ENCODE assay signal across 8 cellular contexts in genomic region chr16:69384974-69385373, GRCh38. TPM values are rescaled to one million over a fixed set of nuclear protein-coding genes. Genes with fewer than 3 reads are reported as not detected.
DNase-seq lines count a peak whose midpoint lies in the region; ATAC-seq and TF ChIP-seq lines count a peak whose summit lies in the region.

No MANE protein-coding gene starts in this region.

- no peak for ATAC-seq in CD8-positive, alpha-beta T cell
- ATAC-seq in PC-3 (no peak), GM21390 (IDR thresholded peaks at IDR 0.05; ENCODE audit: unreplicated experiment) (no peak), GM19324 (IDR thresholded peaks at IDR 0.05; ENCODE audit: low FRiP score, unreplicated experiment) (no peak)

- no peak for TF ChIP-seq EP300 in ovary (IDR thresholded peaks at IDR 0.05)

- peaks cover 46% of the 10 kb centered on the region for H3K79me2 ChIP-seq in PC-3 (ENCODE audit: low read length)

- peak overlapping the region; percentile 91 for H3K9ac ChIP-seq in PC-3 (ENCODE audit: low read length)

- H3K36me3 Mint-ChIP-seq in CD8-positive, alpha-beta T cell = peaks cover 40% of the 10 kb centered on the region

- POLR2A ChIA-PET in CD8-positive, alpha-beta T cell (lab: Charles Lee) = interaction anchor here (1.0 to 1.3 kb wide), 2 partner anchors 24 to 370 kb away, joined by 3 read pairs; partner anchors contain the start of gene NOB1
- POLR2A ChIA-PET in PC-3 (lab: Charles Lee; ENCODE audit: unreplicated experiment) = no interaction called here

- H3K4me1 Mint-ChIP-seq in CD8-positive, alpha-beta T cell (ENCODE audit: low read depth) = peaks cover 30% of the 10 kb centered on the region

- CTCF ChIA-PET in CD8-positive, alpha-beta T cell (lab: Charles Lee) = interaction anchor here (0.7 to 1.0 kb wide), 3 partner anchors 11 to 369 kb away, joined by 3 to 4 read pairs (median 3); partner anchors contain the start of gene NOB1
- CTCF ChIA-PET in PC-3 (lab: Charles Lee) = interaction anchor here (0.6 kb wide), 2 partner anchors 46 to 236 kb away, joined by 3 read pairs; no protein-coding TSS in a partner anchor

- H3F3A ChIP-seq in PC-3 (ENCODE audit: low read length, unreplicated experiment) = no peaks in the 10 kb centered on the region

- DNase-seq in CD8-positive, alpha-beta T cell = no peak
- DNase-seq in PC-3 = no peak
- DNase-seq in epithelial cell of esophagus (ENCODE audit: low read depth) = no peak
- no peak for DNase-seq in ovary
- no peak for DNase-seq in stimulated activated CD4-positive, alpha-beta T cell treated with anti-CD3 and anti-CD28 coated beads, Interleukin-2, amount 100 ng/mL, for 24 hours
- no peak for DNase-seq in hepatic stellate cell (ENCODE audit: low spot score)

- peak overlapping the region; percentile 100 for H3K4me2 ChIP-seq in PC-3 (ENCODE audit: low read length)

- no peak overlapping the region for H2AFZ ChIP-seq in PC-3 (ENCODE audit: low read length)

- H4K20me1 ChIP-seq in PC-3 (ENCODE audit: low read length) = no peaks in the 10 kb centered on the region

- H3K27ac Mint-ChIP-seq in CD8-positive, alpha-beta T cell = peak overlapping the region; percentile 95

- no peak for TF ChIP-seq CTCF in CD8-positive, alpha-beta T cell (IDR thresholded peaks at IDR 0.05)
- TF ChIP-seq CTCF in PC-3 (conservative IDR thresholded peaks at IDR 0.05; ENCODE audit: low read depth, low read length) (no peak), epithelial cell of esophagus (IDR thresholded peaks at IDR 0.05; ENCODE audit: insufficient read depth, low read depth, low read length, missing control alignments) (no peak), ovary (IDR thresholded peaks at IDR 0.05) (no peak)

- WGBS in ovary, 3 donors = 3 to 5% (median 3%) methylated on average over 6 of the region's 6 CpGs

- peak overlapping the region; percentile 72 for H3K27ac ChIP-seq in CD8-positive, alpha-beta T cell (ENCODE audit: low read depth, low read length)
- no peak overlapping the region for H3K27ac ChIP-seq in PC-3 (ENCODE audit: low read length)
- peak overlapping the region; percentile 88 to 95 for H3K27ac ChIP-seq in ovary

- H3K9me3 ChIP-seq in CD8-positive, alpha-beta T cell (ENCODE audit: low read length) = no peaks in the 10 kb centered on the region
- no peaks in the 10 kb centered on the region for H3K9me3 ChIP-seq in PC-3 (ENCODE audit: low read length)
- H3K9me3 ChIP-seq in ovary = no peaks in the 10 kb centered on the region

- no peaks in the 10 kb centered on the region for H3K27me3 Mint-ChIP-seq in CD8-positive, alpha-beta T cell (ENCODE audit: low read depth)

- no peak for TF ChIP-seq POLR2A in ovary (IDR thresholded peaks at IDR 0.05)

- H3K27me3 ChIP-seq in CD8-positive, alpha-beta T cell (ENCODE audit: insufficient read depth, low read length) = no peaks in the 10 kb centered on the region
- H3K27me3 ChIP-seq in PC-3 (ENCODE audit: low read length) (no peaks in the 10 kb centered on the region), ovary (no peaks in the 10 kb centered on the region)

- H3K9me3 Mint-ChIP-seq in CD8-positive, alpha-beta T cell = no peaks in the 10 kb centered on the region

- peaks cover 4% of the 10 kb centered on the region for H3K36me3 ChIP-seq in CD8-positive, alpha-beta T cell (ENCODE audit: insufficient read depth, low read length)
- peaks cover 26% of the 10 kb centered on the region for H3K36me3 ChIP-seq in PC-3 (ENCODE audit: low read depth, low read length)
- no peaks in the 10 kb centered on the region for H3K36me3 ChIP-seq in ovary

- BruUV-seq in PC-3 (replicated peaks; lab: Mats Ljungman, UMichigan) = TSS peak; percentile 55

- peak overlapping the region; percentile 89 for H3K4me3 Mint-ChIP-seq in CD8-positive, alpha-beta T cell

- no peaks in the 10 kb centered on the region for H3K9me2 ChIP-seq in PC-3 (replicated peaks; ENCODE audit: low read length)

- peak overlapping the region; percentile 58 for H3K4me3 ChIP-seq in CD8-positive, alpha-beta T cell (ENCODE audit: low read depth, low read length)
- H3K4me3 ChIP-seq in PC-3 (ENCODE audit: low read length) = peak overlapping the region; percentile 87
- peak overlapping the region; percentile 76 for H3K4me3 ChIP-seq in epithelial cell of esophagus (ENCODE audit: low read length)
- H3K4me3 ChIP-seq in ovary = peak overlapping the region; percentile 66

- peaks cover 12% of the 10 kb centered on the region for H3K4me1 ChIP-seq in CD8-positive, alpha-beta T cell (ENCODE audit: insufficient read depth, low read length)
- H3K4me1 ChIP-seq in PC-3 (ENCODE audit: insufficient read depth, low read length) (peaks cover 8% of the 10 kb centered on the region), ovary (ENCODE audit: insufficient read depth) (peaks cover 1% of the 10 kb centered on the region)

- intact Hi-C loops in CD8-positive, alpha-beta T cell (cut with DNase I, micrococcal nuclease) = loop anchor here (1.0 to 5.0 kb wide), 8 partner anchors 39 to 377 kb away; partner anchors contain the start of genes VPS4A (in 2 of the 2), CHTF8 (in 1 of the 2), COG8 (in 1 of the 2) and CYB5B (in 1 of the 2)
- intact Hi-C loops in PC-3 (cut with micrococcal nuclease) (no loop called here), ovary (cut with DNase I) (no loop called here)

RNA-seq across cellular contexts. Expression of gene TERF2, which starts 0.8 kb away (rescaled TPM):
- total RNA-seq in CD8-positive, alpha-beta T cell = 10 to 100 TPM; 37.5 to 42.7 TPM
- total RNA-seq in PC-3 (2014; rRNA removed) = 8.4 and 17.2 TPM in 2 replicates
- 10 to 100 TPM; 12.8 to 53.7 (median 36.3) TPM for total RNA-seq in ovary
- 10 to 100 TPM; 18.2 to 48.4 TPM for polyA plus RNA-seq in ovary

RNA-seq across cellular contexts. Expression of gene TMED6, which starts 33.4 kb away (rescaled TPM):
- total RNA-seq in CD8-positive, alpha-beta T cell = under 1 TPM; 0.60 to 0.92 TPM
- total RNA-seq in PC-3 (2014; rRNA removed) (not detected in 2 replicates), ovary (1 to 10 TPM in 2 of 7 donors, under 1 TPM in 4, not detected in 1; 0.51 to 4.9 (median 0.66) TPM)
- polyA plus RNA-seq in ovary = not detected

RNA-seq across cellular contexts. Expression of gene CYB5B, which starts 39.4 kb away (rescaled TPM):
- total RNA-seq in CD8-positive, alpha-beta T cell = 10 to 100 TPM; 16.2 to 18.6 TPM
- total RNA-seq in PC-3 (2014; rRNA removed) (64.5 and 77.1 TPM in 2 replicates), ovary (10 to 100 TPM; 24.8 to 99.0 (median 55.8) TPM)
- polyA plus RNA-seq in ovary = 100 to 1,000 TPM in 1 of 2 donors, 10 to 100 TPM in 1; 48.3 to 148 TPM

RNA-seq across cellular contexts. Expression of gene NIP7, which starts 45.4 kb away (rescaled TPM):
- total RNA-seq in CD8-positive, alpha-beta T cell = 10 to 100 TPM; 44.9 to 50.0 TPM
- total RNA-seq in PC-3 (2014; rRNA removed) (25.4 and 28.3 TPM in 2 replicates), ovary (10 to 100 TPM in 5 of 7 donors, 1 to 10 TPM in 2; 5.7 to 24.6 (median 16.6) TPM)
- 10 to 100 TPM in 1 of 2 donors, 1 to 10 TPM in 1; 7.8 to 23.2 TPM for polyA plus RNA-seq in ovary

RNA-seq across cellular contexts. Expression of gene COG8, which starts 45.6 kb away (rescaled TPM):
- 10 to 100 TPM; 19.3 to 19.6 TPM for total RNA-seq in CD8-positive, alpha-beta T cell
- total RNA-seq in PC-3 (2014; rRNA removed) (27.2 and 29.5 TPM in 2 replicates), ovary (10 to 100 TPM; 31.8 to 48.9 (median 40.9) TPM)
- polyA plus RNA-seq in ovary = 10 to 100 TPM; 21.0 to 28.6 TPM

Comparison
In these comparisons a context has a peak if more than half of its experiments do, and no peak if none do; other contexts are left out.
1. intact Hi-C loops: an anchor here in CD8-positive, alpha-beta T cell (1.0 to 5.0 kb wide); none called in PC-3 and ovary.